In genomic region chr2:135876066-135876711, GRCh38 we compare ENCODE assay signal across 8 cellular contexts. TPM values are rescaled to one million over a fixed set of nuclear protein-coding genes. Genes with fewer than 3 reads are reported as not detected.
DNase-seq lines count a peak whose midpoint lies in the region; ATAC-seq and TF ChIP-seq lines count a peak whose summit lies in the region.

TSS of gene MCM6 (minus strand) at chr2:135876443. CDS start at chr2:135876365, 78 bp downstream.

- peak within 1 kb of the TSS; percentile 82 for H3K27ac ChIP-seq in MM.1S (ENCODE audit: low read length)
- H3K27ac ChIP-seq in foreskin keratinocyte, result peak within 1 kb of the TSS; percentile 49
- peak within 1 kb of the TSS; percentile 65 for H3K27ac ChIP-seq in neural progenitor cell

- H3K9ac ChIP-seq in MM.1S (ENCODE audit: low read length) (peak within 1 kb of the TSS; percentile 93), neural progenitor cell (peak within 1 kb of the TSS; percentile 79)

- no peaks in the 10 kb centered on the region for H3K27me3 ChIP-seq in HAP-1 (ENCODE audit: low read depth)
- H3K27me3 ChIP-seq in MM.1S (replicated peaks; ENCODE audit: insufficient read depth, low read length), result no peaks in the 10 kb centered on the region
- H3K27me3 ChIP-seq in foreskin keratinocyte, result no peaks in the 10 kb centered on the region
- no peaks in the 10 kb centered on the region for H3K27me3 ChIP-seq in neural progenitor cell

- H3K79me2 ChIP-seq in MM.1S (ENCODE audit: low read length) (peaks cover 45% of the 10 kb centered on the region), neural progenitor cell (ENCODE audit: low read depth) (peaks cover 42% of the 10 kb centered on the region)

- peak; percentile 95 for ATAC-seq in foreskin keratinocyte

- H3K27ac Mint-ChIP-seq in neural progenitor cell, result peak within 1 kb of the TSS; percentile 39

- H3K9me3 ChIP-seq in HAP-1 (no peaks in the 10 kb centered on the region), MM.1S (replicated peaks; ENCODE audit: insufficient read depth, low read length) (no peaks in the 10 kb centered on the region), neural progenitor cell (ENCODE audit: low read depth) (no peaks in the 10 kb centered on the region)

- no peaks in the 10 kb centered on the region for H3K9me3 Mint-ChIP-seq in neural progenitor cell

- no peaks in the 10 kb centered on the region for H3K27me3 Mint-ChIP-seq in neural progenitor cell (ENCODE audit: insufficient read depth, low read depth)

- TF ChIP-seq CTCF in MM.1S (IDR thresholded peaks at IDR 0.05; ENCODE audit: low read length), result no peak
- TF ChIP-seq CTCF in foreskin keratinocyte (conservative IDR thresholded peaks at IDR 0.05), result no peak
- TF ChIP-seq CTCF in neural progenitor cell (IDR thresholded peaks at IDR 0.05), result peak; percentile 18

- H3F3A ChIP-seq in MM.1S (ENCODE audit: insufficient read depth, low read length) (peaks cover 6% of the 10 kb centered on the region; the same call in 1 of the 2 replicates), neural progenitor cell (ENCODE audit: low read depth) (peaks cover 10% of the 10 kb centered on the region)

- DNase-seq in G401 (ENCODE audit: low spot score) (peak; percentile 99), HAP-1 (ENCODE audit: low spot score in 2 of 2) (peak; percentile 98 to 100), MM.1S (peak; percentile 100), SIG-M5 (lab: John Stamatoyannopoulos, UW) (peak; percentile 89), activated gamma-delta T cell (lab: John Stamatoyannopoulos, UW) (peak; percentile 82), foreskin keratinocyte (peak; percentile 90 to 95), neural progenitor cell (ENCODE audit: low spot score) (peak; percentile 99), stromal cell of bone marrow (ENCODE audit: low read depth) (peak; percentile 99)

- H2AFZ ChIP-seq in MM.1S (ENCODE audit: low read length) (peak within 1 kb of the TSS; percentile 61), neural progenitor cell (replicated peaks) (peak within 1 kb of the TSS; percentile 95)

- H3K4me3 Mint-ChIP-seq in neural progenitor cell, result peak within 1 kb of the TSS; percentile 94

- H3K4me3 ChIP-seq in HAP-1 (peak within 1 kb of the TSS; percentile 72), MM.1S (ENCODE audit: low read length) (peak within 1 kb of the TSS; percentile 95), neural progenitor cell (peak within 1 kb of the TSS; percentile 82)

- H3K36me3 ChIP-seq in HAP-1 (replicated peaks) (peaks cover 23% of the 10 kb centered on the region), MM.1S (replicated peaks; ENCODE audit: insufficient read depth, low read length) (no peaks in the 10 kb centered on the region; the same call in 1 of the 2 replicates), neural progenitor cell (peaks cover 5% of the 10 kb centered on the region)

- in situ Hi-C loops in G401 (cut with HindIII; ENCODE audit: low sequenced_read_pairs) (no loop called here), HAP-1 (cut with MboI; ENCODE audit: low sequenced_read_pairs) (no loop called here)

- peaks cover 26% of the 10 kb centered on the region for H3K36me3 Mint-ChIP-seq in neural progenitor cell

- H3K4me1 ChIP-seq in HAP-1, result peaks cover 12% of the 10 kb centered on the region; the same call in 1 of the 2 replicates
- H3K4me1 ChIP-seq in MM.1S (ENCODE audit: low read length), result peaks cover 10% of the 10 kb centered on the region
- no peaks in the 10 kb centered on the region for H3K4me1 ChIP-seq in foreskin keratinocyte
- H3K4me1 ChIP-seq in neural progenitor cell, result peaks cover 25% of the 10 kb centered on the region

- H3K4me1 Mint-ChIP-seq in neural progenitor cell, result peaks cover 26% of the 10 kb centered on the region

- H3K4me2 ChIP-seq in MM.1S (ENCODE audit: low read depth, low read length), result peak within 1 kb of the TSS; percentile 91
- H3K4me2 ChIP-seq in neural progenitor cell, result peak within 1 kb of the TSS; percentile 93

- no peaks in the 10 kb centered on the region for H3K9me2 ChIP-seq in MM.1S (replicated peaks; ENCODE audit: insufficient read depth, low read length)

- H4K20me1 ChIP-seq in MM.1S (ENCODE audit: insufficient read depth, low read length) (peaks cover 12% of the 10 kb centered on the region; the same call in 1 of the 2 replicates), neural progenitor cell (ENCODE audit: low read depth) (peaks cover 42% of the 10 kb centered on the region)

RNA-seq across cellular contexts. Expression of gene MCM6, which starts in this region (rescaled TPM):
- total RNA-seq in G401 (2014; rRNA removed; shearing (Covaris generic)), result 72.6 and 95.4 TPM in 2 replicates
- 51.7 and 54.3 TPM in 2 replicates for total RNA-seq in foreskin keratinocyte
- polyA plus RNA-seq in foreskin keratinocyte, result 36.0 and 38.3 TPM in 2 replicates
- total RNA-seq in neural progenitor cell (ENCODE audit: low replicate concordance), result 62.0 and 74.4 TPM in 2 replicates

Comparison
In these comparisons a context has a peak if more than half of its experiments do, and no peak if none do; other contexts are left out.
1. Peak in every context shown above with its lines: DNase-seq, ATAC-seq, H3K4me3 ChIP-seq and H3K27ac ChIP-seq.